2 cellular contexts compared by ENCODE assay signal in genomic region chr19:49020931-49021895, GRCh38.
A peak's percentile ranks its signal among the peaks of the same experiment; 100 is the strongest.
TF ChIP-seq lines count a peak whose summit lies in the region.

No MANE protein-coding gene starts in this region.

TF ChIP-seq in A549, 52 proteins besides CTCF, POLR2A, EP300 and RAD21:
- TF ChIP-seq KDM5A (IDR thresholded peaks at IDR 0.05) = no peak
- TF ChIP-seq ZSCAN20 (CRISPR knock-in tag; IDR thresholded peaks at IDR 0.05) = no peak
- no peak for TF ChIP-seq KDM1A (IDR thresholded peaks at IDR 0.05; ENCODE audit: low read depth)
- TF ChIP-seq HOXA7 (CRISPR knock-in tag; IDR thresholded peaks at IDR 0.05) = no peak
- TF ChIP-seq BCL3 (IDR thresholded peaks at IDR 0.05) = no peak
- no peak for TF ChIP-seq FOSL2 (IDR thresholded peaks at IDR 0.05)
- peak; percentile 67 for TF ChIP-seq FOSL2 (CRISPR knock-in tag; IDR thresholded peaks at IDR 0.05)
- no peak for TF ChIP-seq NFE2L2 (conservative IDR thresholded peaks at IDR 0.05; ENCODE audit: low read length)
- TF ChIP-seq PBX3 (IDR thresholded peaks at IDR 0.05) = 0 out of 2 replicates have a peak, but pooled peaks have one; percentile 32
- no peak for TF ChIP-seq FOXS1 (CRISPR knock-in tag; IDR thresholded peaks at IDR 0.05)
- TF ChIP-seq NR3C1 (IDR thresholded peaks at IDR 0.05) = no peak
- TF ChIP-seq POLR2AphosphoS2 (conservative IDR thresholded peaks at IDR 0.05; ENCODE audit: low read length) = no peak
- no peak for TF ChIP-seq CBX8 (IDR thresholded peaks at IDR 0.05)
- TF ChIP-seq RNF2 (IDR thresholded peaks at IDR 0.05; ENCODE audit: borderline replicate concordance, low read depth) = no peak
- TF ChIP-seq JUN (IDR thresholded peaks at IDR 0.05) = peak in 1 of 2 experiments; percentile 14; a peak in 1 of 5 replicates

TF ChIP-seq in H1, 55 proteins besides CTCF, POLR2A, EP300 and RAD21:
- TF ChIP-seq CHD7 (IDR thresholded peaks at IDR 0.05; ENCODE audit: insufficient replicate concordance, low read length) (no peak), HDAC2 (IDR thresholded peaks at IDR 0.05; ENCODE audit: borderline replicate concordance in 1 of 2, low read depth in 2 of 2, low read length in 2 of 2) (no peak), MAX (IDR thresholded peaks at IDR 0.05) (peak; percentile 72), E2F6 (IDR thresholded peaks at IDR 0.05) (peak; percentile 59; the same call in 1 of the 2 replicates)
